1 cellular context compared by ENCODE assay signal in the genomic region with DNA sequence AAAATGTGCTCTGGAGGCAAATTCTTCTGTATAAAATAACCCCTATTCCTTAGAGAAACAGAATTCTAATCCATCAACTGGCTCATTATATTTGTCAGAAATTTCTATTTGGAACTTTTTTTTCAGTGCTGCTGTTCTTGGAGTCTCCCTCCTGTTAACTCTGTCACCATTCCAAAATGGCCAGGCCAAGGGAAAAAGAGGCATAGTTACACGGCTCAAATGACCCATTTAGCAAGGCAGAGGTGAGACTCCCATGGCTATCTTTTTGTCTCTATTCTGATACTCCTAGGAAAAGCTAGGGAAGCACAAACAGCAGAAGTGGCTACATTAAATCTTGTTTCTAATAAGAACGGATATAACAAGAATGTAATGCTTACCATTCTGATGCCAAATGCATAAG.
TF ChIP-seq lines count a peak whose summit lies in the region.

No MANE protein-coding gene starts in this region.

TF ChIP-seq in SK-N-SH, 30 proteins besides CTCF, POLR2A, EP300 and RAD21 (continued from another document):
- no peak for TF ChIP-seq SIN3A (IDR thresholded peaks at IDR 0.05; ENCODE audit: borderline replicate concordance, low read depth, low read length)
- TF ChIP-seq GABPA (IDR thresholded peaks at IDR 0.05; ENCODE audit: low read depth) = no peak
- TF ChIP-seq CHD2 (IDR thresholded peaks at IDR 0.05; ENCODE audit: low read length, partially characterized antibody) = no peak
- no peak for TF ChIP-seq TAF1 (IDR thresholded peaks at IDR 0.05; ENCODE audit: borderline replicate concordance, low read depth, low read length)
- TF ChIP-seq USF1 (IDR thresholded peaks at IDR 0.05; ENCODE audit: borderline replicate concordance, low read depth) = no peak
- TF ChIP-seq RFX5 (IDR thresholded peaks at IDR 0.05; ENCODE audit: low read length) = no peak
- TF ChIP-seq RXRA (IDR thresholded peaks at IDR 0.05; ENCODE audit: borderline replicate concordance, low read depth) = no peak
- no peak for TF ChIP-seq NFIC (IDR thresholded peaks at IDR 0.05; ENCODE audit: borderline replicate concordance)
- no peak for TF ChIP-seq JUND (IDR thresholded peaks at IDR 0.05)
- no peak for TF ChIP-seq FOSL2 (IDR thresholded peaks at IDR 0.05; ENCODE audit: borderline replicate concordance, low read depth)
